In the genomic region with DNA sequence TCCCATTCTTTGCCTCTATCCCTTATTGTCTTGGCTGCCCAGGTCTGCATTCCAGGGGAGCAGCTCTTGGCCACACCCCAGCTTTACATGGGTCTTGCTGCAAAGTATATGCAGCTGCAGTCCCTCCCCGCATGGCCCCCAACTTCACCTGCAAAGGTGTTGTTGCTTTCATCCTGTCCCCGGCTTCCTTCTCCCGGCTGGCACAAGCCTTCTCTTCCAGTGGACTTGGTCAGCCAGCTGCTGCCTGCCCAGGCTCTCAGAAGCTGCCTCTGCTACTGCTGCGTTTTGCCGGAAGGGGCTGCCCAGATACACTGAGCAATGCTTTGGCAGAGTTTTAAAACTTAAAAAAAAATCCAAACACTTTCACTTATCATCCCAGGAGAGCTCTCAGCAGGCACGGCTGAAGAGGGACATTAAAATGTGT, we compare ENCODE assay signal across 9 cellular contexts.
DNase-seq lines count a peak whose midpoint lies in the region; ATAC-seq and TF ChIP-seq lines count a peak whose summit lies in the region.
"Had no signal": no experiment of that assay in that cellular context is flagged by ENCODE, and none has a peak within 500 bp of the region (broad histone marks: within the 10 kb centered on the region; RNA-seq: fewer than 3 reads in every experiment).

No MANE protein-coding gene starts in this region.

- peak overlapping the region; percentile 58 for H3K4me2 ChIP-seq in hepatocyte

- in situ Hi-C loops in brain microvascular endothelial cell (cut with HindIII; ENCODE audit: low pct_ligation_motif_present, low sequenced_read_pairs), result loop anchor here (25.0 kb wide), 1 partner anchor 356 kb away; no protein-coding TSS in a partner anchor

- no peaks in the 10 kb centered on the region for H3K9me2 ChIP-seq in hepatocyte (replicated peaks; ENCODE audit: insufficient read depth)

- H3K27ac ChIP-seq in brain microvascular endothelial cell (peak overlapping the region; percentile 19), hepatocyte (no peak overlapping the region)

- H3K9me3 ChIP-seq in hepatocyte (ENCODE audit: low read depth), result no peaks in the 10 kb centered on the region

- peaks cover 20% of the 10 kb centered on the region for H3K4me1 ChIP-seq in hepatocyte (ENCODE audit: insufficient read depth)

- peaks cover 19% of the 10 kb centered on the region for H3K36me3 ChIP-seq in brain microvascular endothelial cell (replicated peaks)
- H3K36me3 ChIP-seq in hepatocyte (replicated peaks; ENCODE audit: insufficient read depth, low read depth), result no peaks in the 10 kb centered on the region

- TF ChIP-seq CTCF in brain microvascular endothelial cell (IDR thresholded peaks at IDR 0.05; ENCODE audit: low read depth, low read length, missing control alignments) (peak; percentile 84), hepatocyte (IDR thresholded peaks at IDR 0.05; ENCODE audit: poor library complexity) (peak; percentile 40)

- H3K27me3 ChIP-seq in brain microvascular endothelial cell (replicated peaks) (no peaks in the 10 kb centered on the region), hepatocyte (no peaks in the 10 kb centered on the region)

- H3K4me3 ChIP-seq in brain microvascular endothelial cell (ENCODE audit: low read depth, low read length) (peak overlapping the region; percentile 47), hepatocyte (no peak overlapping the region)

- DNase-seq in C1 segment of cervical spinal cord (lab: John Stamatoyannopoulos, UW) (peak in 9 of 14 donors; percentile 8 to 55 (median 24)), brain microvascular endothelial cell (peak; percentile 66), hepatocyte (ENCODE audit: low spot score) (peak; percentile 42), renal cortical epithelial cell (ENCODE audit: low read depth) (peak; percentile 5), OCI-M1 (lab: John Stamatoyannopoulos, UW) (no peak)
- DNase-seq in stimulated activated CD4-positive, alpha-beta T cell treated with anti-CD3 and anti-CD28 coated beads, Interleukin-12 subunit alpha, Interleukin-12 subunit beta, amount 100 ng/mL, for 4 hours, result no peak
- DNase-seq: Calu3 had no signal

- 52% methylated on average over 6 of the region's 6 CpGs for WGBS in hepatocyte (ENCODE audit: low lambda C conversion rate, missing lambda C conversion rate)

- no peaks in the 10 kb centered on the region for H3K79me2 ChIP-seq in hepatocyte

- no peak overlapping the region for H2AFZ ChIP-seq in hepatocyte

- ATAC-seq in HG02571 (IDR thresholded peaks at IDR 0.05; ENCODE audit: unreplicated experiment) (no peak), GM18867 (IDR thresholded peaks at IDR 0.05; ENCODE audit: unreplicated experiment) (no peak)

- H4K20me1 ChIP-seq in hepatocyte (ENCODE audit: insufficient read depth, poor library complexity, severe bottlenecking), result no peaks in the 10 kb centered on the region

Comparison
In these comparisons a context has a peak if more than half of its experiments do, and no peak if none do; other contexts are left out.
1. DNase-seq: peak in C1 segment of cervical spinal cord (9 of 14), brain microvascular endothelial cell (single experiment), hepatocyte (single experiment) and renal cortical epithelial cell (single experiment); none in stimulated activated CD4-positive, alpha-beta T cell treated with anti-CD3 and anti-CD28 coated beads, Interleukin-12 subunit alpha, Interleukin-12 subunit beta, amount 100 ng/mL, for 4 hours (single experiment) and OCI-M1 (single experiment).